ENCODE assay signal across 14 cellular contexts in genomic region chr6:144345451-144345850, GRCh38.
DNase-seq lines count a peak whose midpoint lies in the region; ATAC-seq and TF ChIP-seq lines count a peak whose summit lies in the region.
"Had no signal": no experiment of that assay in that cellular context is flagged by ENCODE, and none has a peak within 500 bp of the region (broad histone marks: within the 10 kb centered on the region; RNA-seq: fewer than 3 reads in every experiment).

No MANE protein-coding gene starts in this region.

- POLR2A ChIA-PET in RWPE1 (lab: Yijun Ruan, JAX; ENCODE audit: low non-redundant PET): no interaction called here

- peak overlapping the region; percentile 98 for H3K27ac Mint-ChIP-seq in activated T-cell treated with anti-CD3 and anti-CD28 coated beads, Interleukin-2, amount 50 U/mL, for 72 hours
- H3K27ac Mint-ChIP-seq in effector memory CD8-positive, alpha-beta T cell: peak overlapping the region; percentile 94 to 95
- H3K27ac Mint-ChIP-seq in stimulated activated naive CD8-positive, alpha-beta T cell treated with anti-CD3 and anti-CD28 coated beads, Interleukin-15, amount 100 ng/mL, for 72 hours: peak overlapping the region; percentile 93 to 95

- H3K27ac ChIP-seq in RWPE1: peak overlapping the region; percentile 79

- H3K27me3 Mint-ChIP-seq in activated T-cell treated with anti-CD3 and anti-CD28 coated beads, Interleukin-2, amount 50 U/mL, for 72 hours (ENCODE audit: low read depth): no peaks in the 10 kb centered on the region
- H3K27me3 Mint-ChIP-seq in effector memory CD8-positive, alpha-beta T cell: no peaks in the 10 kb centered on the region
- no peaks in the 10 kb centered on the region for H3K27me3 Mint-ChIP-seq in stimulated activated naive CD8-positive, alpha-beta T cell treated with anti-CD3 and anti-CD28 coated beads, Interleukin-15, amount 100 ng/mL, for 72 hours

- peaks cover 2 to 9% of the 10 kb centered on the region in 2 donors for H3K36me3 Mint-ChIP-seq in activated T-cell treated with anti-CD3 and anti-CD28 coated beads, Interleukin-2, amount 50 U/mL, for 72 hours (ENCODE audit: insufficient read depth in 2 of 2)
- peaks cover 21% of the 10 kb centered on the region for H3K36me3 Mint-ChIP-seq in effector memory CD8-positive, alpha-beta T cell (ENCODE audit: insufficient read depth)

- peak overlapping the region; percentile 91 to 96 for H3K4me3 Mint-ChIP-seq in activated T-cell treated with anti-CD3 and anti-CD28 coated beads, Interleukin-2, amount 50 U/mL, for 72 hours
- peak overlapping the region; percentile 85 to 96 for H3K4me3 Mint-ChIP-seq in effector memory CD8-positive, alpha-beta T cell
- peak overlapping the region; percentile 88 to 97 for H3K4me3 Mint-ChIP-seq in stimulated activated naive CD8-positive, alpha-beta T cell treated with anti-CD3 and anti-CD28 coated beads, Interleukin-15, amount 100 ng/mL, for 72 hours
- H3K4me3 Mint-ChIP-seq: GM23338 had no signal

- H3K4me1 Mint-ChIP-seq in activated T-cell treated with anti-CD3 and anti-CD28 coated beads, Interleukin-2, amount 50 U/mL, for 72 hours (ENCODE audit: low read depth): peaks cover 87% of the 10 kb centered on the region
- H3K4me1 Mint-ChIP-seq in effector memory CD8-positive, alpha-beta T cell (ENCODE audit: low read depth in 2 of 2): peaks cover 56 to 82% of the 10 kb centered on the region in 2 donors
- peaks cover 91% of the 10 kb centered on the region for H3K4me1 Mint-ChIP-seq in stimulated activated naive CD8-positive, alpha-beta T cell treated with anti-CD3 and anti-CD28 coated beads, Interleukin-15, amount 100 ng/mL, for 72 hours

- CTCF ChIA-PET in RWPE1 (lab: Yijun Ruan, JAX): no interaction called here

- TF ChIP-seq CTCF in RWPE1 (conservative IDR thresholded peaks at IDR 0.05; ENCODE audit: low read depth): no peak

- no peak for ATAC-seq in activated T-cell treated with anti-CD3 and anti-CD28 coated beads, Interleukin-2, amount 50 U/mL, for 72 hours (replicated peaks in 1 of 2)
- ATAC-seq in effector memory CD8-positive, alpha-beta T cell (replicated peaks): no peak
- no peak for ATAC-seq in stimulated activated naive CD8-positive, alpha-beta T cell treated with anti-CD3 and anti-CD28 coated beads, Interleukin-15, amount 100 ng/mL, for 72 hours
- ATAC-seq: GM23338, left ventricle myocardium superior, PC-3 had no signal

- peaks cover 2 to 3% of the 10 kb centered on the region in 2 donors for H3K9me3 Mint-ChIP-seq in activated T-cell treated with anti-CD3 and anti-CD28 coated beads, Interleukin-2, amount 50 U/mL, for 72 hours
- no peaks in the 10 kb centered on the region for H3K9me3 Mint-ChIP-seq in effector memory CD8-positive, alpha-beta T cell
- peaks cover 0 to 5% of the 10 kb centered on the region in 2 donors for H3K9me3 Mint-ChIP-seq in stimulated activated naive CD8-positive, alpha-beta T cell treated with anti-CD3 and anti-CD28 coated beads, Interleukin-15, amount 100 ng/mL, for 72 hours

- DNase-seq in activated T-cell treated with anti-CD3 and anti-CD28 coated beads, Interleukin-2, amount 50 U/mL, for 72 hours: no peak
- DNase-seq in activated T-cell treated with anti-CD3 and anti-CD28 coated beads, Interleukin-2, amount 50 U/mL, for 48 hours: no peak
- no peak for DNase-seq in RWPE1 (ENCODE audit: low spot score)
- DNase-seq in effector memory CD8-positive, alpha-beta T cell: no peak
- no peak for DNase-seq in stimulated activated naive CD8-positive, alpha-beta T cell treated with anti-CD3 and anti-CD28 coated beads, Interleukin-15, amount 100 ng/mL, for 72 hours
- DNase-seq in SW 1271 (lab: John Stamatoyannopoulos, UW): no peak
- DNase-seq in NCI-H446 (lab: John Stamatoyannopoulos, UW): no peak
- DNase-seq in LoVo (ENCODE audit: low spot score): no peak
- DNase-seq: hypothalamus, left ventricle myocardium superior, MV-4-11, NCI-H226, PC-3 had no signal
